Comparison of ENCODE assay signal across 8 cellular contexts in genomic region chr5:108818613-108819272, GRCh38.
DNase-seq lines count a peak whose midpoint lies in the region; ATAC-seq and TF ChIP-seq lines count a peak whose summit lies in the region.

No MANE protein-coding gene starts in this region.

- H3K4me3 ChIP-seq in fibroblast of pulmonary artery (replicated peaks; ENCODE audit: low read depth, low read length), result no peak overlapping the region

- no peak for TF ChIP-seq CTCF in fibroblast of pulmonary artery (IDR thresholded peaks at IDR 0.05; ENCODE audit: low read length, missing control alignments)

- DNase-seq in HS-5 (ENCODE audit: low read depth) (peak; percentile 16), fibroblast of pulmonary artery (ENCODE audit: low read depth) (peak; percentile 61), NCI-H345 treated with DMSO at 0.1 percent for 48 hours (lab: John Stamatoyannopoulos, UW; ENCODE audit: unreplicated experiment) (no peak), DMS153 treated with DMSO at 0.1 percent for 48 hours (lab: John Stamatoyannopoulos, UW; ENCODE audit: unreplicated experiment) (no peak), NCI-H2196 treated with DMSO at 0.1 percent for 48 hours (lab: John Stamatoyannopoulos, UW; ENCODE audit: unreplicated experiment) (no peak)
- no peak for DNase-seq in stimulated activated CD8-positive, alpha-beta memory T cell treated with anti-CD3 and anti-CD28 coated beads, Interleukin-4, amount 100 ng/mL, for 48 hours

- ATAC-seq in GM18502 (IDR thresholded peaks at IDR 0.05; ENCODE audit: poor library complexity, unreplicated experiment) (peak; percentile 99), GM21619 (IDR thresholded peaks at IDR 0.05; ENCODE audit: unreplicated experiment) (peak; percentile 98)

Comparison
In these comparisons a context has a peak if more than half of its experiments do, and no peak if none do; other contexts are left out.
1. DNase-seq: peak in HS-5 (single experiment) and fibroblast of pulmonary artery (single experiment); none in NCI-H345 treated with DMSO at 0.1 percent for 48 hours (single experiment), DMS153 treated with DMSO at 0.1 percent for 48 hours (single experiment), stimulated activated CD8-positive, alpha-beta memory T cell treated with anti-CD3 and anti-CD28 coated beads, Interleukin-4, amount 100 ng/mL, for 48 hours (single experiment) and NCI-H2196 treated with DMSO at 0.1 percent for 48 hours (single experiment).